In the genomic region with DNA sequence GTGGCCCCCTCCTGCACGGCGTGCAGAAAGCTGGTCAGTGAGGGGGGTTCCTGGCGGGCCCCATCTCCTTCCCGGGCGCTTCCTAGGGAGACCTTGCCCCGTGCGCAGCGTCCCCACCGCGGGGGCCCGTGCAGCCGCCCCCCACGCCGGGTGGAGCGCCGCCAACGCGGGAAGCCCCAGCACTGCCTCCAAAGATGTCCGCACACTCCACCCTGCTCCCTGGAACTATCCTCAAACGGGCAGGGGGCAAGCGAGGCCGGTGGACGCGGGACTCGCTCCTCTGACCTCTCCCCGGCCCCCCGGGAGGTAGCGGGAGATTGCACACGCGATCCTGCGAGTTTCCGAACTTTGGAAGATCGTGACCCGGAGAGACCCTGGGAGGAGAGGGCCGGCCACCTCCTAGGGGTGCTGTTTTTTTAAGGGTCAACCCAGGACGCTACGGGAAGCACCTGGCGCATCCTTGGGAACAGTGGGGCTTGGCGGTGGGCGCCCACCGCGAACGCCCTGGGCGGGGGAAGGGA, we compare ENCODE assay signal across 18 cellular contexts. TPM values are rescaled to one million over a fixed set of nuclear protein-coding genes. Genes with fewer than 3 reads are reported as not detected.
DNase-seq lines count a peak whose midpoint lies in the region; ATAC-seq and TF ChIP-seq lines count a peak whose summit lies in the region.
"Had no signal": no experiment of that assay in that cellular context is flagged by ENCODE, and none has a peak within 500 bp of the region (broad histone marks: within the 10 kb centered on the region; RNA-seq: fewer than 3 reads in every experiment).

No MANE protein-coding gene starts in this region.

- peak overlapping the region; percentile 66 for H3K4me3 Mint-ChIP-seq in WTC11
- H3K4me3 Mint-ChIP-seq in stimulated activated effector memory CD8-positive, alpha-beta T cell treated with anti-CD3 and anti-CD28 coated beads, Interleukin-12 subunit alpha, Interleukin-12 subunit beta, amount 100 ng/mL, for 72 hours: no peak overlapping the region
- H3K4me3 Mint-ChIP-seq: HFFc6 had no signal

- TF ChIP-seq POLR2A in erythroblast (IDR thresholded peaks at IDR 0.05; ENCODE audit: low read length): no peak

- peaks cover 8% of the 10 kb centered on the region for H3K9me3 Mint-ChIP-seq in WTC11
- H3K9me3 Mint-ChIP-seq in stimulated activated effector memory CD8-positive, alpha-beta T cell treated with anti-CD3 and anti-CD28 coated beads, Interleukin-12 subunit alpha, Interleukin-12 subunit beta, amount 100 ng/mL, for 72 hours: no peaks in the 10 kb centered on the region
- H3K9me3 Mint-ChIP-seq: CD8-positive, alpha-beta T cell had no signal

- no peak overlapping the region for H3K27ac Mint-ChIP-seq in WTC11
- H3K27ac Mint-ChIP-seq in stimulated activated effector memory CD8-positive, alpha-beta T cell treated with anti-CD3 and anti-CD28 coated beads, Interleukin-12 subunit alpha, Interleukin-12 subunit beta, amount 100 ng/mL, for 72 hours: no peak overlapping the region
- H3K27ac Mint-ChIP-seq: CD8-positive, alpha-beta T cell; HFFc6 had no signal

- H3K4me2 ChIP-seq in BLaER1 treated with 17β-estradiol and CSF1 and Interleukin-3, amounts not matched to agents 10 nM and 100 nM: peak overlapping the region; percentile 91 to 99 (median 95)

- H3K4me1 Mint-ChIP-seq in WTC11: peaks cover 20% of the 10 kb centered on the region
- H3K4me1 Mint-ChIP-seq in stimulated activated effector memory CD8-positive, alpha-beta T cell treated with anti-CD3 and anti-CD28 coated beads, Interleukin-12 subunit alpha, Interleukin-12 subunit beta, amount 100 ng/mL, for 72 hours: no peaks in the 10 kb centered on the region

- POLR2A ChIA-PET in WTC11 (lab: Charles Lee): no interaction called here

- peaks cover 0 to 8% (median 0%) of the 10 kb centered on the region in 11 experiments; a peak in 4 of 22 replicates for H3K9me3 ChIP-seq in BLaER1 treated with 17β-estradiol and CSF1 and Interleukin-3, amounts not matched to agents 10 nM and 100 nM (replicated peaks in 1 of 11)

- H3K9ac ChIP-seq in BLaER1 treated with 17β-estradiol and CSF1 and Interleukin-3, amounts not matched to agents 10 nM and 100 nM: no peak overlapping the region

- H3K27ac ChIP-seq in BLaER1 treated with 17β-estradiol and CSF1 and Interleukin-3, amounts not matched to agents 10 nM and 100 nM: no peak overlapping the region

- no peaks in the 10 kb centered on the region for H3K36me3 ChIP-seq in BLaER1 treated with 17β-estradiol and CSF1 and Interleukin-3, amounts not matched to agents 10 nM and 100 nM
- H3K36me3 ChIP-seq in kidney epithelial cell (ENCODE audit: control insufficient read depth, insufficient read depth, low read length): no peaks in the 10 kb centered on the region

- no peak for TF ChIP-seq CTCF in WTC11 (IDR thresholded peaks at IDR 0.05)
- TF ChIP-seq CTCF in kidney epithelial cell (IDR thresholded peaks at IDR 0.05; ENCODE audit: insufficient read depth, low read length, poor library complexity, severe bottlenecking): no peak

- CTCF ChIA-PET in WTC11 (lab: Charles Lee): no interaction called here

- peaks cover 97 to 99% (median 98%) of the 10 kb centered on the region in 11 experiments for H3K27me3 ChIP-seq in BLaER1 treated with 17β-estradiol and CSF1 and Interleukin-3, amounts not matched to agents 10 nM and 100 nM
- H3K27me3 ChIP-seq in kidney epithelial cell (ENCODE audit: control insufficient read depth, insufficient read depth, low read length): peaks cover 51% of the 10 kb centered on the region

- no peak for ATAC-seq in WTC11
- ATAC-seq in sciatic nerve: peak; percentile 13
- ATAC-seq in stimulated activated effector memory CD8-positive, alpha-beta T cell treated with anti-CD3 and anti-CD28 coated beads, Interleukin-12 subunit alpha, Interleukin-12 subunit beta, amount 100 ng/mL, for 72 hours: no peak
- ATAC-seq in HG02970 (IDR thresholded peaks at IDR 0.05; ENCODE audit: low FRiP score, unreplicated experiment): no peak
- ATAC-seq: CD8-positive, alpha-beta T cell had no signal

- peaks cover 0 to 94% (median 74%) of the 10 kb centered on the region in 11 experiments; a peak in 19 of 22 replicates for H4K20me1 ChIP-seq in BLaER1 treated with 17β-estradiol and CSF1 and Interleukin-3, amounts not matched to agents 10 nM and 100 nM

- intact Hi-C loops in sciatic nerve (cut with DNase I): no loop called here

- H3K27me3 Mint-ChIP-seq in WTC11 (ENCODE audit: low read depth): peaks cover 49% of the 10 kb centered on the region

- DNase-seq in WTC11 (ENCODE audit: low spot score) (no peak), kidney epithelial cell (ENCODE audit: low read depth) (no peak), sciatic nerve (ENCODE audit: low spot score) (peak; percentile 45), erythroblast (lab: John Stamatoyannopoulos, UW) (no peak), LoVo (ENCODE audit: low spot score) (no peak)
- no peak for DNase-seq in stimulated activated effector memory CD8-positive, alpha-beta T cell treated with anti-CD3 and anti-CD28 coated beads, Interleukin-12 subunit alpha, Interleukin-12 subunit beta, amount 100 ng/mL, for 72 hours (ENCODE audit: low spot score in 2 of 2)
- DNase-seq: ACHN; activated gamma-delta T cell; anterior cingulate cortex; CD8-positive, alpha-beta T cell; HFFc6; IMR-90; MV-4-11; stimulated activated CD8-positive, alpha-beta memory T cell treated with anti-CD3 and anti-CD28 coated beads, Interleukin-4, amount 100 ng/mL, for 48 hours; SW 1271; trophoblast cell had no signal

- peaks cover 14 to 22% (median 16%) of the 10 kb centered on the region in 10 experiments; a peak in 19 of 20 replicates for H3K4me1 ChIP-seq in BLaER1 treated with 17β-estradiol and CSF1 and Interleukin-3, amounts not matched to agents 10 nM and 100 nM

- H3K36me3 Mint-ChIP-seq in WTC11: peaks cover 17% of the 10 kb centered on the region
- H3K36me3 Mint-ChIP-seq in stimulated activated effector memory CD8-positive, alpha-beta T cell treated with anti-CD3 and anti-CD28 coated beads, Interleukin-12 subunit alpha, Interleukin-12 subunit beta, amount 100 ng/mL, for 72 hours: no peaks in the 10 kb centered on the region
- H3K36me3 Mint-ChIP-seq: CD8-positive, alpha-beta T cell had no signal

- H3K4me3 ChIP-seq in BLaER1 treated with 17β-estradiol and CSF1 and Interleukin-3, amounts not matched to agents 10 nM and 100 nM: peak overlapping the region; percentile 51 to 72 (median 62); a peak in 17 of 20 replicates
- peak overlapping the region; percentile 47 for H3K4me3 ChIP-seq in kidney epithelial cell (ENCODE audit: low read depth, low read length)

TF ChIP-seq in WTC11, 78 proteins besides CTCF, POLR2A, EP300 and RAD21 (continues in another document):
- no peak for TF ChIP-seq IRF2 (CRISPR knock-in tag; IDR thresholded peaks at IDR 0.05; ENCODE audit: borderline replicate concordance, low read depth)
- no peak for TF ChIP-seq ZNF671 (CRISPR knock-in tag; IDR thresholded peaks at IDR 0.05)
- no peak for TF ChIP-seq GTF2I (CRISPR knock-in tag; conservative IDR thresholded peaks at IDR 0.05)
- TF ChIP-seq E2F5 (CRISPR knock-in tag; IDR thresholded peaks at IDR 0.05): no peak
- TF ChIP-seq PREB (CRISPR knock-in tag; IDR thresholded peaks at IDR 0.05; ENCODE audit: borderline replicate concordance): no peak
- TF ChIP-seq ATF2 (CRISPR knock-in tag; IDR thresholded peaks at IDR 0.05; ENCODE audit: borderline replicate concordance, low read depth): no peak
- no peak for TF ChIP-seq TCF7 (CRISPR knock-in tag; IDR thresholded peaks at IDR 0.05; ENCODE audit: low read depth)
- no peak for TF ChIP-seq CDX4 (CRISPR knock-in tag; IDR thresholded peaks at IDR 0.05; ENCODE audit: borderline replicate concordance)
- TF ChIP-seq NFYB (CRISPR knock-in tag; conservative IDR thresholded peaks at IDR 0.05; ENCODE audit: low read depth): no peak
- no peak for TF ChIP-seq JUN (CRISPR knock-in tag; IDR thresholded peaks at IDR 0.05)

RNA-seq across cellular contexts. Expression of gene FZD10, which starts 1.5 kb away (rescaled TPM):
- total RNA-seq in WTC11 (2021): 0.87 to 1.1 TPM (median 0.92 TPM) in 3 replicates
- 5.1 and 5.5 TPM in 2 replicates for total RNA-seq in kidney epithelial cell
- 1.5 TPM for total RNA-seq in sciatic nerve
- total RNA-seq: CD8-positive, alpha-beta T cell; HFFc6; IMR-90 had no signal
